33 cellular contexts compared by ENCODE assay signal in genomic region chr5:51013036-51013435, GRCh38.
"Had no signal": no experiment of that assay in that cellular context is flagged by ENCODE, and none has a peak within 500 bp of the region (broad histone marks: within the 10 kb centered on the region; RNA-seq: fewer than 3 reads in every experiment).

No MANE protein-coding gene starts in this region.

- H3K27me3 ChIP-seq: MG63 had no signal

- H3K36me3 ChIP-seq: MG63 had no signal

- H3K4me3 ChIP-seq: MG63 had no signal

- H3K9me3 ChIP-seq: MG63 had no signal

- DNase-seq: Karpas-422, Kasumi-1, MG63, MM.1S, MV-4-11, NCI-H1048, NCI-H1092, NCI-H1092 treated with DMSO at 0.1 percent for 48 hours, NCI-H1105, NCI-H1105 treated with DMSO at 0.1 percent for 48 hours, NCI-H1417, NCI-H1417 treated with DMSO at 0.1 percent for 48 hours, NCI-H1436, NCI-H1436 treated with DMSO at 0.1 percent for 48 hours, NCI-H146, NCI-H1694, NCI-H1694 treated with DMSO at 0.1 percent for 48 hours, NCI-H187, NCI-H187 treated with DMSO at 0.1 percent for 48 hours, NCI-H1930, NCI-H2029, NCI-H2029 treated with DMSO at 0.1 percent for 48 hours, NCI-H2081 treated with DMSO at 0.1 percent for 48 hours, NCI-H2107, NCI-H2171, NCI-H2171 treated with DMSO at 0.1 percent for 48 hours, NCI-H2227 treated with DMSO at 0.1 percent for 48 hours, NCI-H226, NCI-H345, NCI-H446, NCI-H446 treated with DMSO at 0.1 percent for 48 hours, NCI-H510A, NCI-H510A treated with DMSO at 0.1 percent for 48 hours had no signal
